In genomic region chr10:26197248-26197647, GRCh38 we compare ENCODE assay signal across 11 cellular contexts. TPM values are rescaled to one million over a fixed set of nuclear protein-coding genes. Genes with fewer than 3 reads are reported as not detected.
"Had no signal": no experiment of that assay in that cellular context is flagged by ENCODE, and none has a peak within 500 bp of the region (broad histone marks: within the 10 kb centered on the region; RNA-seq: fewer than 3 reads in every experiment).

No MANE protein-coding gene starts in this region.

- H3K4me1 ChIP-seq: HAP-1 had no signal

- H3K36me3 ChIP-seq: HAP-1 had no signal

- DNase-seq: GOT3, H7, HFFc6, KBM-7 had no signal

- H3K4me3 Mint-ChIP-seq: HFFc6, IgD-negative memory B cell had no signal

- H3K27ac ChIP-seq: HL-60 had no signal

- H3K4me3 ChIP-seq: HAP-1 had no signal

- H3K9me3 ChIP-seq: HAP-1 had no signal

- H3K36me3 Mint-ChIP-seq: IgD-negative memory B cell had no signal

- ATAC-seq: HCT116, HepG2 had no signal

- H3K27ac Mint-ChIP-seq: HFFc6, IgD-negative memory B cell had no signal

RNA-seq across cellular contexts. Expression of gene GAD2, which starts 19.3 kb away (rescaled TPM):
- total RNA-seq: H4, HepG2, HFFc6, HT1080 had no signal
- polyA plus RNA-seq: HepG2, IgD-negative memory B cell had no signal
